ENCODE assay signal across 11 cellular contexts in the genomic region with DNA sequence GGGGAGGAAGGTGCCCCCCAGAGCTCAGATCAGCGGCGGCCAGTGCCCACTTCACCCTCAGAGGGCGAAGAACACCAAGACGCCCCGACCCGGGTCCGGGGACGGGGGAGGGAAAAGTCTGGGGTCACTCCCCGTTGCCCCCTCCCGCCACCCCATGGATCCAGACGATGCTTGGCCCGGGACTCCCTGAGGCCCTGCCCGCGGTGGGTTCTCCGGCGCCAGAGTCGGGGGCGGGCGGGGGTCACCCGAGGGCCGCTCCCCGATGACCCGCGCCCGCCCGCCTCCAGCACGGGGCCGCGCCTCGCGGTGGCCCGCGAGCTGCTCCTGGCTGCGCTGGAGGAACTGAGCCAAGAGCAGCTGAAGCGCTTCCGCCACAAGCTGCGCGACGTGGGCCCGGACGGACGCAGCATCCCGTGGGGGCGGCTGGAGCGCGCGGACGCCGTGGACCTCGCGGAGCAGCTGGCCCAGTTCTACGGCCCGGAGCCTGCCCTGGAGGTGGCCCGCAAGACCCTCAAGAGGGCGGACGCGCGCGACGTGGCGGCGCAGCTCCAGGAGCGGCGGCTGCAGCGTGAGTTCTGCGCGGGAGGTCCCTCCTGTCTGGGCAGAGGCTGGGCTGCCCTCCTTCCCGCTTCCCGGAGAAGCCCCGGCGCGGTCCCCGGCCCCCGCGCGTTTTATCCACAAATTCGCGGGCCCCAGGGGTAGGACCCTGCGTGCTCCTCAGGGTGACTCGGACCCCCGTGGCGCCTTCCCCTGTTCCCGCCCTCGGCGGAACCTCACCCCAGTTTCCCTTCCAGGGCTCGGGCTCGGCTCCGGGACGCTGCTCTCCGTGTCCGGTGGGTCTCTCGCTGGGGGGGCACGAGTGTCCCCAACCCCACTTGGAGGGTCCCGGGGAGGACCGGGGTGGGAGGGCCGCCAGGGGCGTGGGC. TPM values are rescaled to one million over a fixed set of nuclear protein-coding genes. Genes with fewer than 3 reads are reported as not detected.
DNase-seq lines count a peak whose midpoint lies in the region; ATAC-seq, FAIRE-seq and TF ChIP-seq lines count a peak whose summit lies in the region.
"Had no signal": no experiment of that assay in that cellular context is flagged by ENCODE, and none has a peak within 500 bp of the region (broad histone marks: within the 10 kb centered on the region; RNA-seq: fewer than 3 reads in every experiment).

No MANE protein-coding gene starts in this region.

- no peak for TF ChIP-seq RAD21 in HepG2 (CRISPR knock-in tag; IDR thresholded peaks at IDR 0.05)

- no peaks in the 10 kb centered on the region for H3K9me3 ChIP-seq in HepG2 (ENCODE audit: low read length)
- no peaks in the 10 kb centered on the region for H3K9me3 ChIP-seq in stomach

- H3K4me3 ChIP-seq in HepG2 (replicated peaks in 1 of 3; ENCODE audit: insufficient read depth in 1 of 3, low read depth in 2 of 3, low read length in 3 of 3) (no peak overlapping the region), stomach (peak overlapping the region; percentile 17 to 47 (median 42))

- H3K27me3 ChIP-seq in HepG2 (ENCODE audit: control insufficient read depth in 1 of 2, insufficient read depth in 2 of 2, low read length in 2 of 2) (peaks cover 7 to 60% of the 10 kb centered on the region in 2 experiments), stomach (peaks cover 36 to 69% (median 60%) of the 10 kb centered on the region in 3 donors)

- peaks cover 32% of the 10 kb centered on the region for H3K27me3 Mint-ChIP-seq in activated T-helper 1 cell treated with anti-CD3 and anti-CD28 coated beads, Interleukin-12 subunit alpha, Interleukin-12 subunit beta, Interleukin-2, Interleukin-4 antibody, amounts not matched to agents 30 ng/mL and 10 ng/mL and 1 ng/mL, durations not matched to agents 14 hours and 24 hours and 36 hours (ENCODE audit: insufficient read depth)

- peak overlapping the region; percentile 55; the same call in 1 of the 2 replicates for H3K4me2 ChIP-seq in HepG2 (ENCODE audit: low read depth, low read length)

- peak overlapping the region; percentile 86 for H3K4me3 Mint-ChIP-seq in activated T-helper 1 cell treated with anti-CD3 and anti-CD28 coated beads, Interleukin-12 subunit alpha, Interleukin-12 subunit beta, Interleukin-2, Interleukin-4 antibody, amounts not matched to agents 30 ng/mL and 10 ng/mL and 1 ng/mL, durations not matched to agents 14 hours and 24 hours and 36 hours

- in situ Hi-C loops in HepG2 (cut with HindIII; ENCODE audit: extremely low pct_ligation_motif_present, low pct_unique_long_range_greater_than_20kb), result no loop called here
- in situ Hi-C loops in G401 (cut with HindIII; ENCODE audit: low sequenced_read_pairs), result no loop called here

- DNase-seq in activated CD4-positive, CD25-positive, alpha-beta regulatory T cell treated with anti-CD3 and anti-CD28 coated beads, Interleukin-2, amount 50 U/mL, for 72 hours, result peak; percentile 37
- no peak for DNase-seq in activated T-helper 1 cell treated with anti-CD3 and anti-CD28 coated beads, Interleukin-12 subunit alpha, Interleukin-12 subunit beta, Interleukin-2, Interleukin-4 antibody, amounts not matched to agents 30 ng/mL and 10 ng/mL and 1 ng/mL, durations not matched to agents 14 hours and 24 hours and 36 hours (ENCODE audit: low spot score)
- DNase-seq in HepG2 (ENCODE audit: low spot score) (no peak), stomach (no peak), LoVo (ENCODE audit: low spot score) (no peak), AG08395 (ENCODE audit: low spot score) (no peak), G401 (ENCODE audit: low spot score) (no peak)

- intact Hi-C loops in activated T-helper 1 cell treated with anti-CD3 and anti-CD28 coated beads, Interleukin-12 subunit alpha, Interleukin-12 subunit beta, Interleukin-2, Interleukin-4 antibody, amounts not matched to agents 30 ng/mL and 10 ng/mL and 1 ng/mL, durations not matched to agents 14 hours and 24 hours and 36 hours (cut with micrococcal nuclease), result no loop called here
- intact Hi-C loops in HepG2 (cut with micrococcal nuclease; ENCODE audit: unreplicated experiment), result no loop called here
- intact Hi-C loops in stomach (cut with DNase I; ENCODE audit: low total_unique reads), result no loop called here

- peaks cover 7% of the 10 kb centered on the region for H3K4me1 ChIP-seq in HepG2 (ENCODE audit: insufficient read depth, low read length)
- peaks cover 19 to 39% (median 31%) of the 10 kb centered on the region in 4 donors for H3K4me1 ChIP-seq in stomach

- TF ChIP-seq EP300 in HepG2 (IDR thresholded peaks at IDR 0.05; ENCODE audit: low read depth in 2 of 2, low read length in 2 of 2) (no peak), HepG2 (CRISPR knock-in tag; IDR thresholded peaks at IDR 0.05; ENCODE audit: borderline replicate concordance) (no peak), stomach (IDR thresholded peaks at IDR 0.05) (no peak)

- TF ChIP-seq CTCF in HepG2 (CRISPR knock-in tag; IDR thresholded peaks at IDR 0.05) (no peak), stomach (IDR thresholded peaks at IDR 0.05) (no peak)

- BruUV-seq in HepG2 (replicated peaks; lab: Mats Ljungman, UMichigan), result no TSS peak

- H3K27ac ChIP-seq in HepG2 (ENCODE audit: extremely low read length, insufficient read depth, low read length), result no peak overlapping the region
- H3K27ac ChIP-seq in stomach, result peak overlapping the region in 2 of 5 donors; percentile 23 to 59

- H3K4me1 Mint-ChIP-seq in activated T-helper 1 cell treated with anti-CD3 and anti-CD28 coated beads, Interleukin-12 subunit alpha, Interleukin-12 subunit beta, Interleukin-2, Interleukin-4 antibody, amounts not matched to agents 30 ng/mL and 10 ng/mL and 1 ng/mL, durations not matched to agents 14 hours and 24 hours and 36 hours (ENCODE audit: low read depth), result peaks cover 49% of the 10 kb centered on the region

- CTCF ChIA-PET in HepG2 (lab: Yijun Ruan, JAX; ENCODE audit: low intra/inter-chr PET ratio, low total read pairs), result no interaction called here

- ATAC-seq in activated CD4-positive, CD25-positive, alpha-beta regulatory T cell treated with anti-CD3 and anti-CD28 coated beads, Interleukin-2, amount 50 U/mL, for 24 hours, result no peak
- no peak for ATAC-seq in HepG2

- no peak for FAIRE-seq in HepG2 (lab: Jason Lieb, UNC)

- H2AFZ ChIP-seq in HepG2 (ENCODE audit: low read length), result no peak overlapping the region

- TF ChIP-seq POLR2A in HepG2 (IDR thresholded peaks at IDR 0.05; ENCODE audit: insufficient read depth in 1 of 2, low read depth in 2 of 2, low read length in 2 of 2) (no peak), stomach (IDR thresholded peaks at IDR 0.05) (no peak)

- no peaks in the 10 kb centered on the region for H3K79me2 ChIP-seq in HepG2 (ENCODE audit: insufficient read depth, low read length)

- H3K36me3 ChIP-seq in HepG2 (replicated peaks in 1 of 2; ENCODE audit: control insufficient read depth in 1 of 2, insufficient read depth in 2 of 2, low read length in 2 of 2) (no peaks in the 10 kb centered on the region), stomach (no peaks in the 10 kb centered on the region)

- 90% methylated on average over 76 of the region's 97 CpGs for WGBS in HepG2 (ENCODE audit: low lambda C conversion rate)
- 11 to 26% (median 17%) methylated on average over 17 to 97 of the region's 97 CpGs for WGBS in stomach, 5 donors

- peaks cover 43% of the 10 kb centered on the region for H3K36me3 Mint-ChIP-seq in activated T-helper 1 cell treated with anti-CD3 and anti-CD28 coated beads, Interleukin-12 subunit alpha, Interleukin-12 subunit beta, Interleukin-2, Interleukin-4 antibody, amounts not matched to agents 30 ng/mL and 10 ng/mL and 1 ng/mL, durations not matched to agents 14 hours and 24 hours and 36 hours (ENCODE audit: low read depth)

- POLR2A ChIA-PET in HepG2 (lab: Yijun Ruan, JAX), result no interaction called here

- no peak overlapping the region for H3K9ac ChIP-seq in HepG2 (ENCODE audit: insufficient read depth, low read depth, low read length)

- no peak overlapping the region for H3K27ac Mint-ChIP-seq in activated T-helper 1 cell treated with anti-CD3 and anti-CD28 coated beads, Interleukin-12 subunit alpha, Interleukin-12 subunit beta, Interleukin-2, Interleukin-4 antibody, amounts not matched to agents 30 ng/mL and 10 ng/mL and 1 ng/mL, durations not matched to agents 14 hours and 24 hours and 36 hours

- H3K9me3 Mint-ChIP-seq in activated T-helper 1 cell treated with anti-CD3 and anti-CD28 coated beads, Interleukin-12 subunit alpha, Interleukin-12 subunit beta, Interleukin-2, Interleukin-4 antibody, amounts not matched to agents 30 ng/mL and 10 ng/mL and 1 ng/mL, durations not matched to agents 14 hours and 24 hours and 36 hours, result peaks cover 11% of the 10 kb centered on the region

- no peaks in the 10 kb centered on the region for H4K20me1 ChIP-seq in HepG2 (ENCODE audit: insufficient read depth, low read length)

RNA-seq across cellular contexts. Expression of a gene that starts 1.1 kb away (rescaled TPM):
- 4.9 and 5.2 TPM in 2 replicates for total RNA-seq in activated T-helper 1 cell treated with anti-CD3 and anti-CD28 coated beads, Interleukin-12 subunit alpha, Interleukin-12 subunit beta, Interleukin-2, Interleukin-4 antibody, amounts not matched to agents 30 ng/mL and 10 ng/mL and 1 ng/mL, durations not matched to agents 14 hours and 24 hours and 36 hours
- not detected in 2 replicates for total RNA-seq in HepG2 (2016; rRNA removed; fragmentation: Illumina TruSeq; extraction: Trizol)
- total RNA-seq in HepG2 (2016; cell fraction: cytosol; rRNA removed; fragmentation: Illumina TruSeq; extraction: Trizol; ENCODE audit: low read depth), result not detected in 2 replicates
- not detected in 2 replicates for total RNA-seq in HepG2 (2016; cell fraction: insoluble cytoplasmic fraction; rRNA removed; fragmentation: Illumina TruSeq; extraction: Trizol)
- total RNA-seq in HepG2 (2016; cell fraction: membrane; rRNA removed; fragmentation: Illumina TruSeq; extraction: Trizol), result not detected in 2 replicates
- not detected in 2 replicates for total RNA-seq in HepG2 (2016; cell fraction: nucleus; rRNA removed; fragmentation: Illumina TruSeq; extraction: Trizol)
- polyA plus RNA-seq in HepG2 (2011; rRNA removed), result not detected in 2 replicates
- polyA plus RNA-seq in HepG2 (2011; cell fraction: cytosol; rRNA removed), result not detected in 2 replicates
- not detected in 2 replicates for polyA plus RNA-seq in HepG2 (2011; cell fraction: nucleus; rRNA removed)
- not detected in 2 replicates for polyA plus RNA-seq in HepG2 (2012)
- not detected in 2 replicates for polyA plus RNA-seq in HepG2 (2016; cell fraction: cytosol; fragmentation: Illumina TruSeq; extraction: Trizol; ENCODE audit: low read depth)
- not detected in 2 replicates for polyA plus RNA-seq in HepG2 (2016; cell fraction: insoluble cytoplasmic fraction; fragmentation: Illumina TruSeq; extraction: Trizol; ENCODE audit: low read depth)
- polyA plus RNA-seq in HepG2 (2016; cell fraction: membrane; fragmentation: Illumina TruSeq; extraction: Trizol; ENCODE audit: low read depth), result not detected in 2 replicates
- not detected in 2 replicates for polyA plus RNA-seq in HepG2 (2016; cell fraction: nucleus; fragmentation: Illumina TruSeq; extraction: Trizol; ENCODE audit: insufficient read depth, low read depth)
- polyA minus RNA-seq in HepG2 (2011; rRNA and poly(A)+ RNA removed; ENCODE audit: low replicate concordance), result not detected in 2 replicates
- not detected in 2 replicates for polyA minus RNA-seq in HepG2 (2011; cell fraction: cytosol; rRNA and poly(A)+ RNA removed)
- polyA minus RNA-seq in HepG2 (2011; cell fraction: nucleus; rRNA and poly(A)+ RNA removed), result not detected in 2 replicates
- 1 to 10 TPM in 1 of 5 donors, under 1 TPM in 2, not detected in 2; 0.45 to 3.6 (median 0.55) TPM for total RNA-seq in stomach
- polyA plus RNA-seq in stomach, result under 1 TPM in 2 of 3 donors, not detected in 1; 0.08 to 0.12 TPM
- total RNA-seq in G401 (2014; rRNA removed; shearing (Covaris generic)), result not detected in 2 replicates
- total RNA-seq: fibroblast of villous mesenchyme had no signal
- polyA plus RNA-seq: neural cell had no signal

RNA-seq across cellular contexts. Expression of a gene that starts 9.6 kb away (rescaled TPM):
- total RNA-seq in activated T-helper 1 cell treated with anti-CD3 and anti-CD28 coated beads, Interleukin-12 subunit alpha, Interleukin-12 subunit beta, Interleukin-2, Interleukin-4 antibody, amounts not matched to agents 30 ng/mL and 10 ng/mL and 1 ng/mL, durations not matched to agents 14 hours and 24 hours and 36 hours, result 164 and 167 TPM in 2 replicates
- 1.5 and 5.9 TPM in 2 replicates for total RNA-seq in HepG2 (2016; rRNA removed; fragmentation: Illumina TruSeq; extraction: Trizol)
- 0.51 and 0.79 TPM in 2 replicates for total RNA-seq in HepG2 (2016; cell fraction: cytosol; rRNA removed; fragmentation: Illumina TruSeq; extraction: Trizol; ENCODE audit: low read depth)
- total RNA-seq in HepG2 (2016; cell fraction: insoluble cytoplasmic fraction; rRNA removed; fragmentation: Illumina TruSeq; extraction: Trizol), result 1.7 and 6.0 TPM in 2 replicates
- total RNA-seq in HepG2 (2016; cell fraction: membrane; rRNA removed; fragmentation: Illumina TruSeq; extraction: Trizol), result 0.96 and 1.2 TPM in 2 replicates
- total RNA-seq in HepG2 (2016; cell fraction: nucleus; rRNA removed; fragmentation: Illumina TruSeq; extraction: Trizol), result 6.6 and 7.9 TPM in 2 replicates
- 14.8 and 17.4 TPM in 2 replicates for polyA plus RNA-seq in HepG2 (2011; rRNA removed)
- polyA plus RNA-seq in HepG2 (2011; cell fraction: cytosol; rRNA removed), result 2.8 and 4.0 TPM in 2 replicates
- polyA plus RNA-seq in HepG2 (2011; cell fraction: nucleus; rRNA removed), result 254 and 355 TPM in 2 replicates
- 11.4 and 16.7 TPM in 2 replicates for polyA plus RNA-seq in HepG2 (2012)
- 0.29 and 0.37 TPM in 2 replicates for polyA plus RNA-seq in HepG2 (2016; cell fraction: cytosol; fragmentation: Illumina TruSeq; extraction: Trizol; ENCODE audit: low read depth)
- polyA plus RNA-seq in HepG2 (2016; cell fraction: insoluble cytoplasmic fraction; fragmentation: Illumina TruSeq; extraction: Trizol; ENCODE audit: low read depth), result 1.6 and 2.4 TPM in 2 replicates
- polyA plus RNA-seq in HepG2 (2016; cell fraction: membrane; fragmentation: Illumina TruSeq; extraction: Trizol; ENCODE audit: low read depth), result 0.88 and 1.1 TPM in 2 replicates
- 30.4 and 30.9 TPM in 2 replicates for polyA plus RNA-seq in HepG2 (2016; cell fraction: nucleus; fragmentation: Illumina TruSeq; extraction: Trizol; ENCODE audit: insufficient read depth, low read depth)
- polyA minus RNA-seq in HepG2 (2011; rRNA and poly(A)+ RNA removed; ENCODE audit: low replicate concordance), result 2.9 and 7.7 TPM in 2 replicates
- 1.9 and 2.7 TPM in 2 replicates for polyA minus RNA-seq in HepG2 (2011; cell fraction: cytosol; rRNA and poly(A)+ RNA removed)
- 13.7 and 13.8 TPM in 2 replicates for polyA minus RNA-seq in HepG2 (2011; cell fraction: nucleus; rRNA and poly(A)+ RNA removed)
- 10 to 100 TPM in 4 of 5 donors, 1 to 10 TPM in 1; 3.5 to 34.8 (median 11.9) TPM for total RNA-seq in stomach
- 10 to 100 TPM; 14.4 to 44.0 (median 20.7) TPM for polyA plus RNA-seq in stomach
- total RNA-seq in G401 (2014; rRNA removed; shearing (Covaris generic)), result 18.8 and 20.4 TPM in 2 replicates

RNA-seq across cellular contexts. Expression of a gene that starts 20.0 kb away (rescaled TPM):
- total RNA-seq in activated T-helper 1 cell treated with anti-CD3 and anti-CD28 coated beads, Interleukin-12 subunit alpha, Interleukin-12 subunit beta, Interleukin-2, Interleukin-4 antibody, amounts not matched to agents 30 ng/mL and 10 ng/mL and 1 ng/mL, durations not matched to agents 14 hours and 24 hours and 36 hours, result not detected in 2 replicates
- total RNA-seq in HepG2 (2016; rRNA removed; fragmentation: Illumina TruSeq; extraction: Trizol) (not detected in 2 replicates), stomach (under 1 TPM in 1 of 5 donors, not detected in 4; 0.73 TPM)
- total RNA-seq in HepG2 (2016; cell fraction: cytosol; rRNA removed; fragmentation: Illumina TruSeq; extraction: Trizol; ENCODE audit: low read depth), result not detected in 2 replicates
- not detected in 2 replicates for total RNA-seq in HepG2 (2016; cell fraction: insoluble cytoplasmic fraction; rRNA removed; fragmentation: Illumina TruSeq; extraction: Trizol)
- not detected in 2 replicates for total RNA-seq in HepG2 (2016; cell fraction: membrane; rRNA removed; fragmentation: Illumina TruSeq; extraction: Trizol)
- not detected in 2 replicates for total RNA-seq in HepG2 (2016; cell fraction: nucleus; rRNA removed; fragmentation: Illumina TruSeq; extraction: Trizol)
- polyA plus RNA-seq in HepG2 (2011; rRNA removed) (not detected in 2 replicates), stomach (not detected)
- polyA plus RNA-seq in HepG2 (2011; cell fraction: cytosol; rRNA removed), result not detected in 2 replicates
- polyA plus RNA-seq in HepG2 (2011; cell fraction: nucleus; rRNA removed), result not detected in 2 replicates
- polyA plus RNA-seq in HepG2 (2012), result not detected in 2 replicates
- polyA plus RNA-seq in HepG2 (2016; cell fraction: cytosol; fragmentation: Illumina TruSeq; extraction: Trizol; ENCODE audit: low read depth), result not detected in 2 replicates
- not detected in 2 replicates for polyA plus RNA-seq in HepG2 (2016; cell fraction: insoluble cytoplasmic fraction; fragmentation: Illumina TruSeq; extraction: Trizol; ENCODE audit: low read depth)
- not detected in 2 replicates for polyA plus RNA-seq in HepG2 (2016; cell fraction: membrane; fragmentation: Illumina TruSeq; extraction: Trizol; ENCODE audit: low read depth)
- polyA plus RNA-seq in HepG2 (2016; cell fraction: nucleus; fragmentation: Illumina TruSeq; extraction: Trizol; ENCODE audit: insufficient read depth, low read depth), result not detected in 2 replicates
- not detected in 2 replicates for polyA minus RNA-seq in HepG2 (2011; rRNA and poly(A)+ RNA removed; ENCODE audit: low replicate concordance)
- polyA minus RNA-seq in HepG2 (2011; cell fraction: cytosol; rRNA and poly(A)+ RNA removed), result not detected in 2 replicates
- not detected in 2 replicates for polyA minus RNA-seq in HepG2 (2011; cell fraction: nucleus; rRNA and poly(A)+ RNA removed)
- total RNA-seq in G401 (2014; rRNA removed; shearing (Covaris generic)), result not detected in 2 replicates
- total RNA-seq: fibroblast of villous mesenchyme, SK-MEL-5 had no signal
- polyA plus RNA-seq: neural cell had no signal

RNA-seq across cellular contexts. Expression of a gene that starts 28.3 kb away (rescaled TPM):
- total RNA-seq in activated T-helper 1 cell treated with anti-CD3 and anti-CD28 coated beads, Interleukin-12 subunit alpha, Interleukin-12 subunit beta, Interleukin-2, Interleukin-4 antibody, amounts not matched to agents 30 ng/mL and 10 ng/mL and 1 ng/mL, durations not matched to agents 14 hours and 24 hours and 36 hours, result 494 and 521 TPM in 2 replicates
- total RNA-seq in HepG2 (2016; rRNA removed; fragmentation: Illumina TruSeq; extraction: Trizol), result 10.4 and 13.8 TPM in 2 replicates
- total RNA-seq in HepG2 (2016; cell fraction: cytosol; rRNA removed; fragmentation: Illumina TruSeq; extraction: Trizol; ENCODE audit: low read depth), result 4.6 and 5.5 TPM in 2 replicates
- 11.6 and 12.1 TPM in 2 replicates for total RNA-seq in HepG2 (2016; cell fraction: insoluble cytoplasmic fraction; rRNA removed; fragmentation: Illumina TruSeq; extraction: Trizol)
- 5.2 and 7.6 TPM in 2 replicates for total RNA-seq in HepG2 (2016; cell fraction: membrane; rRNA removed; fragmentation: Illumina TruSeq; extraction: Trizol)
- total RNA-seq in HepG2 (2016; cell fraction: nucleus; rRNA removed; fragmentation: Illumina TruSeq; extraction: Trizol), result 6.0 and 9.0 TPM in 2 replicates
- polyA plus RNA-seq in HepG2 (2011; rRNA removed), result 267 and 289 TPM in 2 replicates
- polyA plus RNA-seq in HepG2 (2011; cell fraction: cytosol; rRNA removed), result 371 and 454 TPM in 2 replicates
- polyA plus RNA-seq in HepG2 (2011; cell fraction: nucleus; rRNA removed), result 88.0 and 115 TPM in 2 replicates
- polyA plus RNA-seq in HepG2 (2012), result 111 and 258 TPM in 2 replicates
- 23.4 and 27.5 TPM in 2 replicates for polyA plus RNA-seq in HepG2 (2016; cell fraction: cytosol; fragmentation: Illumina TruSeq; extraction: Trizol; ENCODE audit: low read depth)
- polyA plus RNA-seq in HepG2 (2016; cell fraction: insoluble cytoplasmic fraction; fragmentation: Illumina TruSeq; extraction: Trizol; ENCODE audit: low read depth), result 52.2 and 56.6 TPM in 2 replicates
- polyA plus RNA-seq in HepG2 (2016; cell fraction: membrane; fragmentation: Illumina TruSeq; extraction: Trizol; ENCODE audit: low read depth), result 26.5 and 30.4 TPM in 2 replicates
- polyA plus RNA-seq in HepG2 (2016; cell fraction: nucleus; fragmentation: Illumina TruSeq; extraction: Trizol; ENCODE audit: insufficient read depth, low read depth), result 46.2 and 58.7 TPM in 2 replicates
- 409 and 521 TPM in 2 replicates for polyA minus RNA-seq in HepG2 (2011; rRNA and poly(A)+ RNA removed; ENCODE audit: low replicate concordance)
- 52.0 and 52.6 TPM in 2 replicates for polyA minus RNA-seq in HepG2 (2011; cell fraction: cytosol; rRNA and poly(A)+ RNA removed)
- polyA minus RNA-seq in HepG2 (2011; cell fraction: nucleus; rRNA and poly(A)+ RNA removed), result 21.9 and 27.4 TPM in 2 replicates
- 10 to 100 TPM in 4 of 5 donors, 1 to 10 TPM in 1; 8.8 to 61.7 (median 12.9) TPM for total RNA-seq in stomach
- polyA plus RNA-seq in stomach, result 100 to 1,000 TPM; 276 to 394 (median 344) TPM
- 7.8 and 31.3 TPM in 2 replicates for total RNA-seq in G401 (2014; rRNA removed; shearing (Covaris generic))
- polyA plus RNA-seq: neural cell had no signal

RNA-seq across cellular contexts. Expression of a gene that starts 34.5 kb away (rescaled TPM):
- 208 and 214 TPM in 2 replicates for total RNA-seq in activated T-helper 1 cell treated with anti-CD3 and anti-CD28 coated beads, Interleukin-12 subunit alpha, Interleukin-12 subunit beta, Interleukin-2, Interleukin-4 antibody, amounts not matched to agents 30 ng/mL and 10 ng/mL and 1 ng/mL, durations not matched to agents 14 hours and 24 hours and 36 hours
- total RNA-seq in HepG2 (2016; rRNA removed; fragmentation: Illumina TruSeq; extraction: Trizol) (0.38 TPM in 1 of 2 replicates, not detected in the other), stomach (10 to 100 TPM in 4 of 5 donors, 1 to 10 TPM in 1; 7.0 to 59.8 (median 17.3) TPM)
- not detected in 2 replicates for total RNA-seq in HepG2 (2016; cell fraction: cytosol; rRNA removed; fragmentation: Illumina TruSeq; extraction: Trizol; ENCODE audit: low read depth)
- total RNA-seq in HepG2 (2016; cell fraction: insoluble cytoplasmic fraction; rRNA removed; fragmentation: Illumina TruSeq; extraction: Trizol), result 0.24 TPM in 1 of 2 replicates, not detected in the other
- 0.34 TPM in 1 of 2 replicates, not detected in the other for total RNA-seq in HepG2 (2016; cell fraction: membrane; rRNA removed; fragmentation: Illumina TruSeq; extraction: Trizol)
- total RNA-seq in HepG2 (2016; cell fraction: nucleus; rRNA removed; fragmentation: Illumina TruSeq; extraction: Trizol), result not detected in 2 replicates
- polyA plus RNA-seq in HepG2 (2011; rRNA removed) (11.1 and 18.7 TPM in 2 replicates), stomach (100 to 1,000 TPM in 2 of 3 donors, 10 to 100 TPM in 1; 79.9 to 224 (median 119) TPM)
- polyA plus RNA-seq in HepG2 (2011; cell fraction: cytosol; rRNA removed), result 15.6 and 17.2 TPM in 2 replicates
- 4.5 and 6.7 TPM in 2 replicates for polyA plus RNA-seq in HepG2 (2011; cell fraction: nucleus; rRNA removed)
- 5.0 and 18.1 TPM in 2 replicates for polyA plus RNA-seq in HepG2 (2012)
- polyA plus RNA-seq in HepG2 (2016; cell fraction: cytosol; fragmentation: Illumina TruSeq; extraction: Trizol; ENCODE audit: low read depth), result 0.40 and 0.62 TPM in 2 replicates
- polyA plus RNA-seq in HepG2 (2016; cell fraction: insoluble cytoplasmic fraction; fragmentation: Illumina TruSeq; extraction: Trizol; ENCODE audit: low read depth), result not detected in 2 replicates
- polyA plus RNA-seq in HepG2 (2016; cell fraction: membrane; fragmentation: Illumina TruSeq; extraction: Trizol; ENCODE audit: low read depth), result 0.41 TPM in 1 of 2 replicates, not detected in the other
- polyA plus RNA-seq in HepG2 (2016; cell fraction: nucleus; fragmentation: Illumina TruSeq; extraction: Trizol; ENCODE audit: insufficient read depth, low read depth), result 0.85 and 1.3 TPM in 2 replicates
- polyA minus RNA-seq in HepG2 (2011; rRNA and poly(A)+ RNA removed; ENCODE audit: low replicate concordance), result 15.4 and 536 TPM in 2 replicates
- 4.5 and 5.8 TPM in 2 replicates for polyA minus RNA-seq in HepG2 (2011; cell fraction: cytosol; rRNA and poly(A)+ RNA removed)
- 1.5 and 2.7 TPM in 2 replicates for polyA minus RNA-seq in HepG2 (2011; cell fraction: nucleus; rRNA and poly(A)+ RNA removed)
- total RNA-seq in G401 (2014; rRNA removed; shearing (Covaris generic)), result 76.4 and 108 TPM in 2 replicates

Comparison
In these comparisons a context has a peak if more than half of its experiments do, and no peak if none do; other contexts are left out.
1. H3K4me3 ChIP-seq: peak in stomach (4 of 4); none in HepG2 (0 of 3).